Comparison of ENCODE assay signal across 19 cellular contexts in genomic region chr11:58222730-58223129, GRCh38. TPM values are rescaled to one million over a fixed set of nuclear protein-coding genes. Genes with fewer than 3 reads are reported as not detected.
"Had no signal": no experiment of that assay in that cellular context is flagged by ENCODE, and none has a peak within 500 bp of the region (broad histone marks: within the 10 kb centered on the region; RNA-seq: fewer than 3 reads in every experiment).

No MANE protein-coding gene starts in this region.

- H3K9me3 ChIP-seq: uterus had no signal

- DNase-seq: activated naive CD4-positive, alpha-beta T cell treated with Interleukin-2 at 50 U/mL for 16 hours; activated T-cell treated with anti-CD3 and anti-CD28 coated beads for 4 hours; aorta; erythroblast; hippocampal formation; left ventricle myocardium superior; mesendoderm; nucleus accumbens; posterior cingulate gyrus; stimulated activated CD4-positive, alpha-beta T cell treated with anti-CD3 and anti-CD28 coated beads, Interleukin-2, amount 100 ng/mL, for 48 hours; uterus had no signal

- H3K4me3 ChIP-seq: uterus had no signal

- H3K27ac ChIP-seq: uterus had no signal

- H3K4me1 ChIP-seq: uterus had no signal

- ATAC-seq: activated CD4-positive, CD25-positive, alpha-beta regulatory T cell treated with anti-CD3 and anti-CD28 coated beads, Interleukin-2, amount 50 U/mL, for 24 hours; left ventricle myocardium superior; stimulated activated memory B cell treated with anti-CD40 and anti-IgM and Interleukin-4, amounts not matched to agents 10 μg/mL and 1 μg/mL and 100 μg/mL, for 72 hours had no signal

- H3K27me3 ChIP-seq: uterus had no signal

- H3K36me3 ChIP-seq: uterus had no signal

RNA-seq across cellular contexts. Expression of gene OR10Q1, which starts 6.0 kb away (rescaled TPM):
- total RNA-seq: aorta, cerebellum, dermis microvascular lymphatic vessel endothelial cell, glomerular endothelial cell, kidney epithelial cell, left ventricle myocardium superior, skeletal muscle tissue, uterus had no signal
- polyA plus RNA-seq: aorta, thymus had no signal

RNA-seq across cellular contexts. Expression of gene OR1S1, which starts 10.2 kb away (rescaled TPM):
- total RNA-seq: aorta, cerebellum, dermis microvascular lymphatic vessel endothelial cell, glomerular endothelial cell, kidney epithelial cell, left ventricle myocardium superior, uterus had no signal
- polyA plus RNA-seq: aorta, thymus had no signal

RNA-seq across cellular contexts. Expression of gene OR1S2, which starts 18.8 kb away (rescaled TPM):
- total RNA-seq: aorta, cerebellum, dermis microvascular lymphatic vessel endothelial cell, glomerular endothelial cell, kidney epithelial cell, left ventricle myocardium superior, skeletal muscle tissue, uterus had no signal
- polyA plus RNA-seq: aorta had no signal

RNA-seq across cellular contexts. Expression of gene OR9Q2, which starts 33.9 kb away (rescaled TPM):
- total RNA-seq: aorta, cerebellum, dermis microvascular lymphatic vessel endothelial cell, glomerular endothelial cell, kidney epithelial cell, left ventricle myocardium superior, uterus had no signal
- polyA plus RNA-seq: aorta, thymus had no signal

RNA-seq across cellular contexts. Expression of gene OR10W1, which starts 45.3 kb away (rescaled TPM):
- total RNA-seq: aorta, cerebellum, dermis microvascular lymphatic vessel endothelial cell, glomerular endothelial cell, kidney epithelial cell, left ventricle myocardium superior, skeletal muscle tissue, uterus had no signal
- polyA plus RNA-seq: aorta had no signal
